In genomic region chr1:230876660-230877059, GRCh38 we compare ENCODE assay signal across 29 cellular contexts.
"Had no signal": no experiment of that assay in that cellular context is flagged by ENCODE, and none has a peak within 500 bp of the region (broad histone marks: within the 10 kb centered on the region; RNA-seq: fewer than 3 reads in every experiment).

No MANE protein-coding gene starts in this region.

- ATAC-seq: activated CD8-positive, alpha-beta T cell treated with anti-CD3 and anti-CD28 coated beads for 36 hours; activated T-cell treated with anti-CD3 and anti-CD28 coated beads, Interleukin-2, amount 50 U/mL, for 72 hours; activated T-helper 17 cell treated with anti-CD3 and anti-CD28 coated beads, Interleukin-2, amount 50 U/mL, for 72 hours had no signal

- H2AFZ ChIP-seq: PC-9 had no signal

- H3K36me3 ChIP-seq: ascending aorta, SJCRH30 had no signal

- H3K4me2 ChIP-seq: PC-9 had no signal

- H3K9me3 Mint-ChIP-seq: activated CD4-positive, alpha-beta T cell treated with anti-CD3 and anti-CD28 coated beads, Interleukin-2, amount 10 ng/mL, durations not matched to agents 24 days and 14 days; activated CD8-positive, alpha-beta T cell treated with anti-CD3 and anti-CD28 coated beads for 36 hours; activated naive CD8-positive, alpha-beta T cell treated with anti-CD3 and anti-CD28 coated beads, Interleukin-2, amount 10 ng/mL, durations not matched to agents 7 days and 5 days; activated T-cell treated with anti-CD3 and anti-CD28 coated beads, Interleukin-2, amount 50 U/mL, for 72 hours; activated T-helper 17 cell treated with anti-CD3 and anti-CD28 coated beads, Interleukin-2, amount 50 U/mL, for 72 hours; T-helper 1 cell treated with Interleukin-12 subunit alpha and Interleukin-12 subunit beta and Interleukin-4 antibody, amounts not matched to agents 30 μg/mL and 1 μg/mL, for 36 hours; T-helper 2 cell treated with Interferon-gamma antibody and Interleukin-4, amounts not matched to agents 5 μg/mL and 100 μg/mL, for 36 hours had no signal

- H3K27ac ChIP-seq: ascending aorta, PC-9, RWPE1, SJCRH30, SK-N-MC had no signal

- H3K4me3 ChIP-seq: ascending aorta, K562, PC-9, SJCRH30, SK-N-MC had no signal

- H3K4me3 Mint-ChIP-seq: activated CD4-positive, alpha-beta T cell treated with anti-CD3 and anti-CD28 coated beads, Interleukin-2, amount 10 ng/mL, durations not matched to agents 24 days and 14 days; activated CD8-positive, alpha-beta T cell treated with anti-CD3 and anti-CD28 coated beads for 36 hours; activated naive CD8-positive, alpha-beta T cell treated with anti-CD3 and anti-CD28 coated beads, Interleukin-2, amount 10 ng/mL, durations not matched to agents 7 days and 5 days; activated T-cell treated with anti-CD3 and anti-CD28 coated beads, Interleukin-2, amount 50 U/mL, for 72 hours; activated T-helper 17 cell treated with anti-CD3 and anti-CD28 coated beads, Interleukin-2, amount 50 U/mL, for 72 hours; T-helper 1 cell treated with Interleukin-12 subunit alpha and Interleukin-12 subunit beta and Interleukin-4 antibody, amounts not matched to agents 30 μg/mL and 1 μg/mL, for 36 hours; T-helper 2 cell treated with Interferon-gamma antibody and Interleukin-4, amounts not matched to agents 5 μg/mL and 100 μg/mL, for 36 hours had no signal

- H3K27me3 ChIP-seq: ascending aorta had no signal

- H3K4me1 ChIP-seq: SJCRH30 had no signal

- H3K27ac Mint-ChIP-seq: activated CD4-positive, alpha-beta T cell treated with anti-CD3 and anti-CD28 coated beads, Interleukin-2, amount 10 ng/mL, durations not matched to agents 24 days and 14 days; activated CD8-positive, alpha-beta T cell treated with anti-CD3 and anti-CD28 coated beads for 36 hours; activated naive CD8-positive, alpha-beta T cell treated with anti-CD3 and anti-CD28 coated beads, Interleukin-2, amount 10 ng/mL, durations not matched to agents 7 days and 5 days; activated T-cell treated with anti-CD3 and anti-CD28 coated beads, Interleukin-2, amount 50 U/mL, for 72 hours; activated T-helper 17 cell treated with anti-CD3 and anti-CD28 coated beads, Interleukin-2, amount 50 U/mL, for 72 hours; T-helper 1 cell treated with Interleukin-12 subunit alpha and Interleukin-12 subunit beta and Interleukin-4 antibody, amounts not matched to agents 30 μg/mL and 1 μg/mL, for 36 hours; T-helper 2 cell treated with Interferon-gamma antibody and Interleukin-4, amounts not matched to agents 5 μg/mL and 100 μg/mL, for 36 hours had no signal

- H3K4me1 Mint-ChIP-seq: activated CD4-positive, alpha-beta T cell treated with anti-CD3 and anti-CD28 coated beads, Interleukin-2, amount 10 ng/mL, durations not matched to agents 24 days and 14 days; activated naive CD8-positive, alpha-beta T cell treated with anti-CD3 and anti-CD28 coated beads, Interleukin-2, amount 10 ng/mL, durations not matched to agents 7 days and 5 days; activated T-helper 17 cell treated with anti-CD3 and anti-CD28 coated beads, Interleukin-2, amount 50 U/mL, for 72 hours had no signal

- H3K36me3 Mint-ChIP-seq: activated naive CD8-positive, alpha-beta T cell treated with anti-CD3 and anti-CD28 coated beads, Interleukin-2, amount 10 ng/mL, durations not matched to agents 7 days and 5 days had no signal

- DNase-seq: activated CD4-positive, alpha-beta T cell treated with anti-CD3 and anti-CD28 coated beads, Interleukin-2, amount 10 ng/mL, durations not matched to agents 24 days and 14 days; activated CD4-positive, alpha-beta T cell treated with anti-CD3 and anti-CD28 coated beads, Interleukin-2, amount 50 U/mL, for 4 hours; activated CD8-positive, alpha-beta T cell treated with anti-CD3 and anti-CD28 coated beads for 36 hours; activated effector memory CD4-positive, alpha-beta T cell treated with anti-CD3 and anti-CD28 coated beads, Interleukin-2, amount 50 U/mL, for 16 hours; activated naive CD4-positive, alpha-beta T cell; activated naive CD4-positive, alpha-beta T cell treated with anti-CD3 and anti-CD28 coated beads, Interleukin-2, amount 50 U/mL, for 16 hours; activated naive CD8-positive, alpha-beta T cell treated with anti-CD3 and anti-CD28 coated beads, Interleukin-2, amount 10 ng/mL, durations not matched to agents 7 days and 5 days; activated T-cell treated with anti-CD3 and anti-CD28 coated beads, Interleukin-2, amount 50 U/mL, for 1 hour; activated T-cell treated with anti-CD3 and anti-CD28 coated beads, Interleukin-2, amount 50 U/mL, for 72 hours; NCI-H1092 treated with DMSO at 0.1 percent for 48 hours; NCI-H1417; NCI-H146; NCI-H187; NCI-H2029 treated with DMSO at 0.1 percent for 48 hours; NCI-H2107; NCI-H2171; NCI-H510A; NCI-H526; NCI-H748 treated with DMSO at 0.1 percent for 48 hours; PC-9; SHP77; SJCRH30 had no signal

- H3K9me3 ChIP-seq: ascending aorta, SJCRH30 had no signal
